In genomic region chr9:98831636-98832035, GRCh38 we compare ENCODE assay signal across 30 cellular contexts. TPM values are rescaled to one million over a fixed set of nuclear protein-coding genes. Genes with fewer than 3 reads are reported as not detected.
"Had no signal": no experiment of that assay in that cellular context is flagged by ENCODE, and none has a peak within 500 bp of the region (broad histone marks: within the 10 kb centered on the region; RNA-seq: fewer than 3 reads in every experiment).

No MANE protein-coding gene starts in this region.

- DNase-seq: naive B cell; naive thymus-derived CD8-positive, alpha-beta T cell; nephron progenitor cell; occipital lobe; pancreas; right cardiac atrium; spleen; stimulated activated CD4-positive, alpha-beta T cell treated with anti-CD3 and anti-CD28 coated beads, Interleukin-12 subunit alpha, Interleukin-12 subunit beta, amount 100 ng/mL, for 4 hours; stimulated activated CD4-positive, alpha-beta T cell treated with anti-CD3 and anti-CD28 coated beads, Interleukin-1b, Interleukin-23, amount 100 ng/mL, for 48 hours; stimulated activated CD4-positive, alpha-beta T cell treated with anti-CD3 and anti-CD28 coated beads, Interleukin-4, amount 100 ng/mL, for 1 hour; stimulated activated CD4-positive, alpha-beta T cell treated with anti-CD3 and anti-CD28 coated beads, Interleukin-4, amount 100 ng/mL, for 4 hours; stimulated activated CD8-positive, alpha-beta memory T cell treated with anti-CD3 and anti-CD28 coated beads, Interleukin-4, amount 100 ng/mL, for 48 hours; stimulated activated naive CD4-positive, alpha-beta T cell; stimulated activated naive CD8-positive, alpha-beta T cell treated with anti-CD3 and anti-CD28 coated beads, Interleukin-15, amount 100 ng/mL, for 72 hours; stimulated activated naive CD8-positive, alpha-beta T cell treated with anti-CD3 and anti-CD28 coated beads, Interleukin-15, Interleukin-2, amounts not matched to agents 100 U/mL and 50 U/mL, for 24 hours; substantia nigra; testis; tibial artery; transverse colon; upper lobe of right lung; uterus had no signal

- H3K27me3 ChIP-seq: pancreas, spleen, suprapubic skin, testis, tibial artery, transverse colon, upper lobe of right lung, uterus had no signal

- H3K27ac Mint-ChIP-seq: naive B cell; naive thymus-derived CD8-positive, alpha-beta T cell; natural killer cell treated with Interleukin-12 subunit alpha and Interleukin-12 subunit beta and Interleukin-15 and Interleukin-18, amount 100 ng/mL, for 72 hours; nephron progenitor cell; stimulated activated memory B cell treated with anti-CD40 and anti-IgM and Interleukin-4, amounts not matched to agents 10 μg/mL and 1 μg/mL and 100 μg/mL, for 72 hours; stimulated activated naive CD8-positive, alpha-beta T cell treated with anti-CD3 and anti-CD28 coated beads, Interleukin-15, amount 100 ng/mL, for 72 hours; type B pancreatic cell had no signal

- H3K9me3 ChIP-seq: pancreas, prostate gland, spleen, suprapubic skin, testis, tibial artery, transverse colon, upper lobe of right lung, uterus had no signal

- H3K4me3 ChIP-seq: pancreas, prostate gland, skin epidermis, smooth muscle cell, spleen, suprapubic skin, testis, tibial artery, transverse colon, upper lobe of right lung, uterus had no signal

- H3K4me1 ChIP-seq: pancreas, prostate gland, spleen, suprapubic skin, testis, tibial artery, transverse colon, upper lobe of right lung, uterus had no signal

- H3K27ac ChIP-seq: pancreas, prostate gland, skin epidermis, suprapubic skin, testis, tibial artery, transverse colon, upper lobe of right lung, uterus had no signal

- H3K36me3 Mint-ChIP-seq: natural killer cell treated with Interleukin-12 subunit alpha and Interleukin-12 subunit beta and Interleukin-15 and Interleukin-18, amount 100 ng/mL, for 72 hours had no signal

- H3K9me3 Mint-ChIP-seq: naive B cell; naive thymus-derived CD8-positive, alpha-beta T cell; natural killer cell treated with Interleukin-12 subunit alpha and Interleukin-12 subunit beta and Interleukin-15 and Interleukin-18, amount 100 ng/mL, for 72 hours; nephron progenitor cell; neural crest cell; stimulated activated memory B cell treated with anti-CD40 and anti-IgM and Interleukin-4, amounts not matched to agents 10 μg/mL and 1 μg/mL and 100 μg/mL, for 72 hours; stimulated activated naive CD8-positive, alpha-beta T cell treated with anti-CD3 and anti-CD28 coated beads, Interleukin-15, amount 100 ng/mL, for 72 hours; type B pancreatic cell had no signal

- H3K27me3 Mint-ChIP-seq: naive B cell; naive thymus-derived CD8-positive, alpha-beta T cell; natural killer cell treated with Interleukin-12 subunit alpha and Interleukin-12 subunit beta and Interleukin-15 and Interleukin-18, amount 100 ng/mL, for 72 hours; stimulated activated memory B cell treated with anti-CD40 and anti-IgM and Interleukin-4, amounts not matched to agents 10 μg/mL and 1 μg/mL and 100 μg/mL, for 72 hours; stimulated activated naive CD8-positive, alpha-beta T cell treated with anti-CD3 and anti-CD28 coated beads, Interleukin-15, amount 100 ng/mL, for 72 hours; type B pancreatic cell had no signal

- H3K4me1 Mint-ChIP-seq: naive B cell; neural crest cell; stimulated activated memory B cell treated with anti-CD40 and anti-IgM and Interleukin-4, amounts not matched to agents 10 μg/mL and 1 μg/mL and 100 μg/mL, for 72 hours; stimulated activated naive CD8-positive, alpha-beta T cell treated with anti-CD3 and anti-CD28 coated beads, Interleukin-15, amount 100 ng/mL, for 72 hours had no signal

- H3K4me3 Mint-ChIP-seq: naive B cell; naive thymus-derived CD8-positive, alpha-beta T cell; natural killer cell treated with Interleukin-12 subunit alpha and Interleukin-12 subunit beta and Interleukin-15 and Interleukin-18, amount 100 ng/mL, for 72 hours; nephron progenitor cell; neural crest cell; stimulated activated memory B cell treated with anti-CD40 and anti-IgM and Interleukin-4, amounts not matched to agents 10 μg/mL and 1 μg/mL and 100 μg/mL, for 72 hours; stimulated activated naive CD8-positive, alpha-beta T cell treated with anti-CD3 and anti-CD28 coated beads, Interleukin-15, amount 100 ng/mL, for 72 hours; type B pancreatic cell had no signal

- H3K36me3 ChIP-seq: prostate gland, suprapubic skin, tibial artery, upper lobe of right lung, uterus had no signal

- H3K4me2 ChIP-seq: smooth muscle cell had no signal

RNA-seq across cellular contexts. Expression of gene GALNT12, which starts 24.2 kb away (rescaled TPM):
- total RNA-seq: osteocyte had no signal
